1 cellular context compared by ENCODE assay signal in the genomic region with DNA sequence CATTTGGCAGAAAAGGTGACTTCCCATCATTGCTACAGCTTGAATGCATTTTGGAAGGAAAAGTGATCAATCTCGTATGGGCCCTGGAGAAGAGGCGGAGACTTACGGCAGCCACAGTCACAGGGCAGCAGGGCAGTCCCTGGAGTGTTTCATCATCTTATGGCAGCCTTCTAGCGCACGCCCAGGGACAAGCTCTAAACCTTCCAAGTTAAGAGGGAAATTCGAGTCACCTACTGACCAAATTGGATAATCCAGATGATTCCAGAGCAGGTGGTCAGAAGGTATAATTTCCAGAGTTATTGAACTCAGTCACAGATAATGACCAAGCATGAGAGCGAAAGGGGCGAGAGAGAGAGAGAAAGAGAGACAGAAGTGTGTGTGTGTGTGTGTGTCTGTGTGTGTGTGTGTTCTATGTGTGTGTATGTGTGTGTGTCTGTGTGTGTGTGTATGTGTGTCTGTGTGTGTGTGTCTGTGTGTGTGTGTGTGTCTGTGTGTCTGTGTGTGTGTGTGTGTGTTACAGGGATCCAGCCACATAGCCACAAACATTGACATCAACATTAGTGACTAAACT.
TF ChIP-seq lines count a peak whose summit lies in the region.

No MANE protein-coding gene starts in this region.

TF ChIP-seq in GM23338, 12 proteins besides CTCF, POLR2A, EP300 and RAD21 (continued from another document):
- TF ChIP-seq, protein P1, sequence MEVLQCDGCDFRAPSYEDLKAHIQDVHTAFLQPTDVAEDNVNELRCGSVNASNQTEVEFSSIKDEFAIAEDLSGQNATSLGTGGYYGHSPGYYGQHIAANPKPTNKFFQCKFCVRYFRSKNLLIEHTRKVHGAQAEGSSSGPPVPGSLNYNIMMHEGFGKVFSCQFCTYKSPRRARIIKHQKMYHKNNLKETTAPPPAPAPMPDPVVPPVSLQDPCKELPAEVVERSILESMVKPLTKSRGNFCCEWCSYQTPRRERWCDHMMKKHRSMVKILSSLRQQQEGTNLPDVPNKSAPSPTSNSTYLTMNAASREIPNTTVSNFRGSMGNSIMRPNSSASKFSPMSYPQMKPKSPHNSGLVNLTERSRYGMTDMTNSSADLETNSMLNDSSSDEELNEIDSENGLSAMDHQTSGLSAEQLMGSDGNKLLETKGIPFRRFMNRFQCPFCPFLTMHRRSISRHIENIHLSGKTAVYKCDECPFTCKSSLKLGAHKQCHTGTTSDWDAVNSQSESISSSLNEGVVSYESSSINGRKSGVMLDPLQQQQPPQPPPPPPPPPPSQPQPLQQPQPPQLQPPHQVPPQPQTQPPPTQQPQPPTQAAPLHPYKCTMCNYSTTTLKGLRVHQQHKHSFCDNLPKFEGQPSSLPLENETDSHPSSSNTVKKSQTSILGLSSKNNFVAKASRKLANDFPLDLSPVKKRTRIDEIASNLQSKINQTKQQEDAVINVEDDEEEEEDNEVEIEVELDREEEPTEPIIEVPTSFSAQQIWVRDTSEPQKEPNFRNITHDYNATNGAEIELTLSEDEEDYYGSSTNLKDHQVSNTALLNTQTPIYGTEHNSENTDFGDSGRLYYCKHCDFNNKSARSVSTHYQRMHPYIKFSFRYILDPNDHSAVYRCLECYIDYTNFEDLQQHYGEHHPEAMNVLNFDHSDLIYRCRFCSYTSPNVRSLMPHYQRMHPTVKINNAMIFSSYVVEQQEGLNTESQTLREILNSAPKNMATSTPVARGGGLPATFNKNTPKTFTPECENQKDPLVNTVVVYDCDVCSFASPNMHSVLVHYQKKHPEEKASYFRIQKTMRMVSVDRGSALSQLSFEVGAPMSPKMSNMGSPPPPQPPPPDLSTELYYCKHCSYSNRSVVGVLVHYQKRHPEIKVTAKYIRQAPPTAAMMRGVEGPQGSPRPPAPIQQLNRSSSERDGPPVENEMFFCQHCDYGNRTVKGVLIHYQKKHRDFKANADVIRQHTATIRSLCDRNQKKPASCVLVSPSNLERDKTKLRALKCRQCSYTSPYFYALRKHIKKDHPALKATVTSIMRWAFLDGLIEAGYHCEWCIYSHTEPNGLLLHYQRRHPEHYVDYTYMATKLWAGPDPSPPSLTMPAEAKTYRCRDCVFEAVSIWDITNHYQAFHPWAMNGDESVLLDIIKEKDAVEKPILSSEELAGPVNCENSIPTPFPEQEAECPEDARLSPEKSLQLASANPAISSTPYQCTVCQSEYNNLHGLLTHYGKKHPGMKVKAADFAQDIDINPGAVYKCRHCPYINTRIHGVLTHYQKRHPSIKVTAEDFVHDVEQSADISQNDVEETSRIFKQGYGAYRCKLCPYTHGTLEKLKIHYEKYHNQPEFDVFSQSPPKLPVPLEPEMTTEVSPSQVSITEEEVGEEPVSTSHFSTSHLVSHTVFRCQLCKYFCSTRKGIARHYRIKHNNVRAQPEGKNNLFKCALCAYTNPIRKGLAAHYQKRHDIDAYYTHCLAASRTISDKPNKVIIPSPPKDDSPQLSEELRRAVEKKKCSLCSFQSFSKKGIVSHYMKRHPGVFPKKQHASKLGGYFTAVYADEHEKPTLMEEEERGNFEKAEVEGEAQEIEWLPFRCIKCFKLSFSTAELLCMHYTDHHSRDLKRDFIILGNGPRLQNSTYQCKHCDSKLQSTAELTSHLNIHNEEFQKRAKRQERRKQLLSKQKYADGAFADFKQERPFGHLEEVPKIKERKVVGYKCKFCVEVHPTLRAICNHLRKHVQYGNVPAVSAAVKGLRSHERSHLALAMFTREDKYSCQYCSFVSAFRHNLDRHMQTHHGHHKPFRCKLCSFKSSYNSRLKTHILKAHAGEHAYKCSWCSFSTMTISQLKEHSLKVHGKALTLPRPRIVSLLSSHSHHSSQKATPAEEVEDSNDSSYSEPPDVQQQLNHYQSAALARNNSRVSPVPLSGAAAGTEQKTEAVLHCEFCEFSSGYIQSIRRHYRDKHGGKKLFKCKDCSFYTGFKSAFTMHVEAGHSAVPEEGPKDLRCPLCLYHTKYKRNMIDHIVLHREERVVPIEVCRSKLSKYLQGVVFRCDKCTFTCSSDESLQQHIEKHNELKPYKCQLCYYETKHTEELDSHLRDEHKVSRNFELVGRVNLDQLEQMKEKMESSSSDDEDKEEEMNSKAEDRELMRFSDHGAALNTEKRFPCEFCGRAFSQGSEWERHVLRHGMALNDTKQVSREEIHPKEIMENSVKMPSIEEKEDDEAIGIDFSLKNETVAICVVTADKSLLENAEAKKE (CRISPR knock-in tag; IDR thresholded peaks at IDR 0.05), result no peak
- TF ChIP-seq EZH2 (IDR thresholded peaks at IDR 0.05; ENCODE audit: low read depth, unreplicated experiment) (no peak), ZNF331 (CRISPR knock-in tag; IDR thresholded peaks at IDR 0.05; ENCODE audit: low read depth) (no peak), JUNB (IDR thresholded peaks at IDR 0.05; ENCODE audit: unreplicated experiment) (no peak), EZH2phosphoT487 (IDR thresholded peaks at IDR 0.05; ENCODE audit: unreplicated experiment) (no peak), CREB1 (CRISPR knock-in tag; IDR thresholded peaks at IDR 0.05; ENCODE audit: low read depth) (no peak), NANOG (IDR thresholded peaks at IDR 0.05; ENCODE audit: borderline replicate concordance) (no peak), STAT1 (IDR thresholded peaks at IDR 0.05; ENCODE audit: unreplicated experiment) (no peak), ZNF114 (CRISPR knock-in tag; IDR thresholded peaks at IDR 0.05) (no peak), POLR2AphosphoS5 (IDR thresholded peaks at IDR 0.05; ENCODE audit: low read depth) (no peak)
- TF ChIP-seq, protein P2, sequence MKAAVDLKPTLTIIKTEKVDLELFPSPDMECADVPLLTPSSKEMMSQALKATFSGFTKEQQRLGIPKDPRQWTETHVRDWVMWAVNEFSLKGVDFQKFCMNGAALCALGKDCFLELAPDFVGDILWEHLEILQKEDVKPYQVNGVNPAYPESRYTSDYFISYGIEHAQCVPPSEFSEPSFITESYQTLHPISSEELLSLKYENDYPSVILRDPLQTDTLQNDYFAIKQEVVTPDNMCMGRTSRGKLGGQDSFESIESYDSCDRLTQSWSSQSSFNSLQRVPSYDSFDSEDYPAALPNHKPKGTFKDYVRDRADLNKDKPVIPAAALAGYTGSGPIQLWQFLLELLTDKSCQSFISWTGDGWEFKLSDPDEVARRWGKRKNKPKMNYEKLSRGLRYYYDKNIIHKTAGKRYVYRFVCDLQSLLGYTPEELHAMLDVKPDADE (IDR thresholded peaks at IDR 0.05), result no peak
